ENCODE assay signal across 8 cellular contexts in genomic region chr13:21075303-21076264, GRCh38. TPM values are rescaled to one million over a fixed set of nuclear protein-coding genes. Genes with fewer than 3 reads are reported as not detected.
DNase-seq lines count a peak whose midpoint lies in the region; ATAC-seq, FAIRE-seq and TF ChIP-seq lines count a peak whose summit lies in the region.

No MANE protein-coding gene starts in this region.

- ATAC-seq in HG03442 (IDR thresholded peaks at IDR 0.05; ENCODE audit: unreplicated experiment), result no peak

- H3K79me2 ChIP-seq in MM.1S (ENCODE audit: low read length), result no peaks in the 10 kb centered on the region

- no peaks in the 10 kb centered on the region for H3F3A ChIP-seq in MM.1S (ENCODE audit: insufficient read depth, low read length)

- H3K4me3 ChIP-seq in MM.1S (ENCODE audit: low read length) (no peak overlapping the region), choroid plexus epithelial cell (ENCODE audit: low read depth, low read length) (peak overlapping the region; percentile 67), lower leg skin (ENCODE audit: low read depth, poor library complexity, severe bottlenecking) (peak overlapping the region; percentile 11), subcutaneous abdominal adipose tissue (ENCODE audit: low read depth in 1 of 5, low read length in 5 of 5) (peak overlapping the region; percentile 55 to 81 (median 70))

- TF ChIP-seq POLR2A in lower leg skin (IDR thresholded peaks at IDR 0.05), result no peak

- 0 out of 2 replicates have a peak overlapping the region, but pooled peaks have one; percentile 24 for H3K4me2 ChIP-seq in MM.1S (ENCODE audit: low read depth, low read length)

- H3K9me2 ChIP-seq in MM.1S (replicated peaks; ENCODE audit: insufficient read depth, low read length), result no peaks in the 10 kb centered on the region

- DNase-seq in GF-D8 (lab: John Stamatoyannopoulos, UW) (peak; percentile 43), MM.1S (no peak), choroid plexus epithelial cell (ENCODE audit: low read depth) (peak; percentile 52), lower leg skin (ENCODE audit: low spot score in 2 of 2) (no peak), NCI-H1105 (lab: John Stamatoyannopoulos, UW) (no peak), HTR-8/SVneo (ENCODE audit: insufficient read length, low spot score) (no peak)

- TF ChIP-seq CTCF in MM.1S (IDR thresholded peaks at IDR 0.05; ENCODE audit: low read length), result no peak
- TF ChIP-seq CTCF in choroid plexus epithelial cell (conservative IDR thresholded peaks at IDR 0.05; ENCODE audit: low read depth, low read length), result no peak
- no peak for TF ChIP-seq CTCF in lower leg skin (IDR thresholded peaks at IDR 0.05)

- no peaks in the 10 kb centered on the region for H4K20me1 ChIP-seq in MM.1S (ENCODE audit: insufficient read depth, low read length)

- H3K9me3 ChIP-seq in MM.1S (replicated peaks; ENCODE audit: insufficient read depth, low read length) (no peaks in the 10 kb centered on the region), subcutaneous abdominal adipose tissue (ENCODE audit: control insufficient read depth in 5 of 5, low read length in 5 of 5) (no peaks in the 10 kb centered on the region)

- H3K27me3 ChIP-seq in MM.1S (replicated peaks; ENCODE audit: insufficient read depth, low read length) (no peaks in the 10 kb centered on the region), subcutaneous abdominal adipose tissue (ENCODE audit: control insufficient read depth in 5 of 5, insufficient read depth in 4 of 5, low read length in 5 of 5) (no peaks in the 10 kb centered on the region)

- no peak for FAIRE-seq in HTR-8/SVneo (lab: Jason Lieb, UNC)

- no peak overlapping the region for H3K27ac ChIP-seq in MM.1S (ENCODE audit: low read length)
- H3K27ac ChIP-seq in subcutaneous abdominal adipose tissue (ENCODE audit: low read depth, low read length), result peak overlapping the region; percentile 72

- H3K9ac ChIP-seq in MM.1S (ENCODE audit: low read length), result no peak overlapping the region
- peak overlapping the region in 4 of 5 donors; percentile 52 to 79 (median 62) for H3K9ac ChIP-seq in subcutaneous abdominal adipose tissue (ENCODE audit: low read length in 5 of 5)

- 14 to 15% methylated on average over 47 to 50 of the region's 67 CpGs for WGBS in lower leg skin, 2 donors

- H2AFZ ChIP-seq in MM.1S (ENCODE audit: low read length), result no peak overlapping the region

- no peaks in the 10 kb centered on the region for H3K4me1 ChIP-seq in MM.1S (ENCODE audit: low read length)
- H3K4me1 ChIP-seq in subcutaneous abdominal adipose tissue (ENCODE audit: control insufficient read depth in 5 of 5, insufficient read depth in 5 of 5, low read length in 5 of 5), result peaks cover 9 to 34% (median 25%) of the 10 kb centered on the region in 5 donors

- no peaks in the 10 kb centered on the region for H3K36me3 ChIP-seq in MM.1S (replicated peaks; ENCODE audit: insufficient read depth, low read length)
- H3K36me3 ChIP-seq in subcutaneous abdominal adipose tissue (ENCODE audit: control insufficient read depth in 5 of 5, insufficient read depth in 5 of 5, low read length in 5 of 5), result no peaks in the 10 kb centered on the region

- intact Hi-C loops in lower leg skin (cut with DNase I; ENCODE audit: low total_unique reads), result no loop called here

RNA-seq across cellular contexts. Expression of gene LATS2, which starts 14.2 kb away (rescaled TPM):
- total RNA-seq in lower leg skin, result 10 to 100 TPM; 13.2 to 27.6 (median 21.1) TPM

Comparison
In these comparisons a context has a peak if more than half of its experiments do, and no peak if none do; other contexts are left out.
1. DNase-seq: peak in GF-D8 (single experiment) and choroid plexus epithelial cell (single experiment); none in MM.1S (single experiment), lower leg skin (0 of 2), NCI-H1105 (single experiment) and HTR-8/SVneo (single experiment).